ENCODE assay signal across 1 cellular context in genomic region chr1:156414440-156415064, GRCh38.
TF ChIP-seq lines count a peak whose summit lies in the region.

No MANE protein-coding gene starts in this region.

TF ChIP-seq in K562, 482 proteins besides CTCF, POLR2A, EP300 and RAD21 (continued from another document and continues in another):
- TF ChIP-seq MGA (IDR thresholded peaks at IDR 0.05) (no peak), HDAC8 (tag; IDR thresholded peaks at IDR 0.05) (no peak), POLR2AphosphoS5 (IDR thresholded peaks at IDR 0.05; ENCODE audit: control insufficient read depth, insufficient read depth, low read depth, low read length) (no peak), NCOA6 (IDR thresholded peaks at IDR 0.05) (no peak), ZNF133 (CRISPR knock-in tag; IDR thresholded peaks at IDR 0.05) (no peak), NRF1 (conservative IDR thresholded peaks at IDR 0.05 in 1 of 2, IDR thresholded peaks at IDR 0.05 in 1 of 2) (no peak), RBM15 (IDR thresholded peaks at IDR 0.05; ENCODE audit: insufficient read depth, low read length) (no peak), TSC22D4 (tag; IDR thresholded peaks at IDR 0.05) (no peak), MTA3 (IDR thresholded peaks at IDR 0.05; ENCODE audit: borderline replicate concordance) (no peak), NFE2L1 (tag; IDR thresholded peaks at IDR 0.05; ENCODE audit: borderline replicate concordance, low read depth) (no peak), ZBTB7A (IDR thresholded peaks at IDR 0.05; ENCODE audit: borderline replicate concordance, control insufficient read depth, low read depth, low read length) (peak; percentile 65; the same call in 1 of the 2 replicates), ERF (CRISPR knock-in tag; IDR thresholded peaks at IDR 0.05) (no peak), CC2D1A (IDR thresholded peaks at IDR 0.05) (no peak), CEBPG (CRISPR knock-in tag; IDR thresholded peaks at IDR 0.05) (no peak), CEBPG (tag; conservative IDR thresholded peaks at IDR 0.05 in 1 of 2, IDR thresholded peaks at IDR 0.05 in 1 of 2) (no peak), MAZ (CRISPR knock-in tag; conservative IDR thresholded peaks at IDR 0.05 in 1 of 2, IDR thresholded peaks at IDR 0.05 in 1 of 2) (0 out of 4 replicates have a peak, but pooled peaks of 1 of the 2 experiments have one; percentile 21), ATF6 (CRISPR knock-in tag; IDR thresholded peaks at IDR 0.05) (no peak), E2F4 (CRISPR knock-in tag; IDR thresholded peaks at IDR 0.05; ENCODE audit: low read depth) (no peak), YY1 (IDR thresholded peaks at IDR 0.05; ENCODE audit: borderline replicate concordance in 1 of 3, control insufficient read depth in 1 of 3, extremely low read depth in 1 of 3, insufficient read depth in 3 of 3, insufficient read length in 1 of 3, insufficient replicate concordance in 2 of 3, low read depth in 1 of 3, low read length in 2 of 3) (peak in 1 of 3 experiments; percentile 52), USF1 (CRISPR knock-in tag; IDR thresholded peaks at IDR 0.05) (no peak), ZNF511 (CRISPR knock-in tag; IDR thresholded peaks at IDR 0.05) (peak; percentile 78), ILF3 (IDR thresholded peaks at IDR 0.05; ENCODE audit: borderline replicate concordance) (no peak), PCBP1 (IDR thresholded peaks at IDR 0.05; ENCODE audit: low read depth, low read length, poor library complexity, severe bottlenecking) (no peak), ZNF444 (CRISPR knock-in tag; IDR thresholded peaks at IDR 0.05) (no peak), SREBF1 (IDR thresholded peaks at IDR 0.05; ENCODE audit: borderline replicate concordance, low read depth, low read length) (no peak), ZC3H11A (IDR thresholded peaks at IDR 0.05; ENCODE audit: low read depth, low read length) (no peak), ZNF778 (CRISPR knock-in tag; IDR thresholded peaks at IDR 0.05) (no peak), FOXJ3 (CRISPR knock-in tag; IDR thresholded peaks at IDR 0.05) (no peak), ZBED1 (IDR thresholded peaks at IDR 0.05) (no peak), MCM3 (IDR thresholded peaks at IDR 0.05) (no peak), KLF16 (IDR thresholded peaks at IDR 0.05) (no peak), POLR3G (IDR thresholded peaks at IDR 0.05; ENCODE audit: extremely low read depth, insufficient read length, insufficient replicate concordance) (no peak), CHD4 (IDR thresholded peaks at IDR 0.05; ENCODE audit: insufficient read depth, insufficient replicate concordance, low read depth, low read length, poor library complexity, severe bottlenecking) (no peak), ARID3B (CRISPR knock-in tag; IDR thresholded peaks at IDR 0.05; ENCODE audit: borderline replicate concordance) (no peak), ZNF644 (tag; IDR thresholded peaks at IDR 0.05; ENCODE audit: low read depth) (no peak), KAT2B (IDR thresholded peaks at IDR 0.05; ENCODE audit: low read depth, low read length) (no peak), RBM25 (IDR thresholded peaks at IDR 0.05; ENCODE audit: low read depth, low read length, severe bottlenecking) (no peak), STAG1 (CRISPR knock-in tag; IDR thresholded peaks at IDR 0.05; ENCODE audit: borderline replicate concordance) (no peak), BCL6 (CRISPR knock-in tag; IDR thresholded peaks at IDR 0.05) (no peak), CBX2 (IDR thresholded peaks at IDR 0.05; ENCODE audit: insufficient read depth, low read length, poor library complexity, severe bottlenecking) (no peak), SMAD2 (IDR thresholded peaks at IDR 0.05; ENCODE audit: low read depth, low read length) (no peak), SIN3A (IDR thresholded peaks at IDR 0.05; ENCODE audit: borderline replicate concordance in 2 of 2, control insufficient read depth in 1 of 2, low read depth in 2 of 2, low read length in 2 of 2) (no peak), PHTF2 (CRISPR knock-in tag; IDR thresholded peaks at IDR 0.05) (no peak), ZNF583 (CRISPR knock-in tag; IDR thresholded peaks at IDR 0.05) (no peak), ZNF274 (IDR thresholded peaks at IDR 0.05; ENCODE audit: borderline replicate concordance, low read depth, low read length) (no peak), ZBTB17 (CRISPR knock-in tag; IDR thresholded peaks at IDR 0.05) (no peak)
